Comparison of ENCODE assay signal across 1 cellular context in the genomic region with DNA sequence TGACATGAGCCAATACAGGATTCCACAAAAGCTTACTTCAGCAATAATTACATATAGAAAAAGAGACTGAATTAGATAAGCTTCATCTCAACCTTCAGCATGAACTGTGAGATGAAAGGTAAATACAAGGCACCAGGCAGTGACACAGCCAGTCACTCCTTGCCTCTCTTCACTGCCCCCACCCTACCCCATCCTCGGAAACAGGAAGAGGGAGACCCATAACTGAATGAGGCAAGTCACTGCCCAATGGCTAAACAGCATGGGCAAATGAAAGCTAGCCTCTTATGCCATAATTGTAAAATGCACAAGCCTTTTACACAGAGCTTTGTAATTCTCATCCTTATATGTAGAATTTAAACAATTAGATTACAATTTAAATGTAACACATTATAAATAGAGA.
TF ChIP-seq lines count a peak whose summit lies in the region.

No MANE protein-coding gene starts in this region.

TF ChIP-seq in H1, 55 proteins besides CTCF, POLR2A, EP300 and RAD21:
- TF ChIP-seq, protein P1, sequence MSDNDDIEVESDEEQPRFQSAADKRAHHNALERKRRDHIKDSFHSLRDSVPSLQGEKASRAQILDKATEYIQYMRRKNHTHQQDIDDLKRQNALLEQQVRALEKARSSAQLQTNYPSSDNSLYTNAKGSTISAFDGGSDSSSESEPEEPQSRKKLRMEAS (IDR thresholded peaks at IDR 0.05), result no peak
- TF ChIP-seq KDM1A (IDR thresholded peaks at IDR 0.05; ENCODE audit: borderline replicate concordance, low read length) (no peak), CBX5 (IDR thresholded peaks at IDR 0.05; ENCODE audit: low read depth, low read length) (no peak), SP2 (IDR thresholded peaks at IDR 0.05; ENCODE audit: low read length) (no peak), HDAC6 (IDR thresholded peaks at IDR 0.05; ENCODE audit: low read depth, low read length) (no peak)
